19 cellular contexts compared by ENCODE assay signal in genomic region chr3:193641376-193641775, GRCh38. TPM values are rescaled to one million over a fixed set of nuclear protein-coding genes. Genes with fewer than 3 reads are reported as not detected.
A peak's percentile ranks its signal among the peaks of the same experiment; 100 is the strongest.
DNase-seq lines count a peak whose midpoint lies in the region; ATAC-seq and TF ChIP-seq lines count a peak whose summit lies in the region.
"Had no signal": no experiment of that assay in that cellular context is flagged by ENCODE, and none has a peak within 500 bp of the region (broad histone marks: within the 10 kb centered on the region; RNA-seq: fewer than 3 reads in every experiment).

No MANE protein-coding gene starts in this region.

- peaks cover 58% of the 10 kb centered on the region for H3K36me3 ChIP-seq in GM23248 (ENCODE audit: low read depth)

- H4K20me1 ChIP-seq in GM23248 (ENCODE audit: insufficient read depth), result no peaks in the 10 kb centered on the region
- H4K20me1 ChIP-seq: BLaER1 had no signal

- H3K79me2 ChIP-seq in GM23248 (ENCODE audit: insufficient read depth), result no peaks in the 10 kb centered on the region

- WGBS in GM23248 (ENCODE audit: low coverage in 1 of 2, low lambda C conversion rate in 2 of 2, missing lambda C conversion rate in 2 of 2), 2 experiments, result 22 to 27% methylated on average over 4 of the region's 4 CpGs

- H3K9ac ChIP-seq in GM23248, result peak overlapping the region; percentile 31; the same call in 1 of the 2 replicates
- H3K9ac ChIP-seq: BLaER1 had no signal

- in situ Hi-C loops in GM23248 (cut with MboI), result no loop called here

- no peaks in the 10 kb centered on the region for H3K27me3 ChIP-seq in GM23248 (replicated peaks; ENCODE audit: insufficient read depth)
- H3K27me3 ChIP-seq: BLaER1 had no signal

- TF ChIP-seq CTCF in AG10803 (conservative IDR thresholded peaks at IDR 0.05; ENCODE audit: low read length) (no peak), fibroblast of the aortic adventitia (IDR thresholded peaks at IDR 0.05; ENCODE audit: insufficient read depth, low read length) (no peak)

- DNase-seq in AG10803 (ENCODE audit: low read depth), result peak; percentile 79
- peak; percentile 49 for DNase-seq in GM23248
- DNase-seq in fibroblast of the aortic adventitia (ENCODE audit: low read depth), result peak; percentile 2
- no peak for DNase-seq in GF-D8 (lab: John Stamatoyannopoulos, UW)
- no peak for DNase-seq in activated CD4-positive, alpha-beta T cell treated with anti-CD3 and anti-CD28 coated beads for 48 hours
- DNase-seq in NCI-H1105 (lab: John Stamatoyannopoulos, UW), result no peak
- DNase-seq: CD4-positive, alpha-beta memory T cell; DMS153; DMS79; GOT3; H7; HFFc6; Karpas-422; KBM-7 had no signal

- peaks cover 14% of the 10 kb centered on the region for H3F3A ChIP-seq in GM23248 (ENCODE audit: insufficient read depth)

- H3K4me3 ChIP-seq in AG10803 (ENCODE audit: low read length) (no peak overlapping the region), GM23248 (no peak overlapping the region), fibroblast of the aortic adventitia (ENCODE audit: low read depth, low read length) (no peak overlapping the region)
- H3K4me3 ChIP-seq: A549, BLaER1 had no signal

- H3K4me1 ChIP-seq in GM23248 (ENCODE audit: insufficient read depth), result peaks cover 18% of the 10 kb centered on the region
- H3K4me1 ChIP-seq: A549, BLaER1 had no signal

- H3K27ac ChIP-seq in GM23248, result peak overlapping the region; percentile 60
- H3K27ac ChIP-seq: A549, BLaER1 had no signal

- no peak overlapping the region for H2AFZ ChIP-seq in GM23248

- ATAC-seq in HG02610 (IDR thresholded peaks at IDR 0.05; ENCODE audit: unreplicated experiment), result no peak
- ATAC-seq: A549, HCT116, HepG2 had no signal

- H3K4me2 ChIP-seq in GM23248 (ENCODE audit: unreplicated experiment), result peak overlapping the region; percentile 11
- H3K4me2 ChIP-seq: A549, BLaER1 had no signal

- no peaks in the 10 kb centered on the region for H3K9me2 ChIP-seq in GM23248 (ENCODE audit: insufficient read depth)

- H3K9me3 ChIP-seq in GM23248 (ENCODE audit: low read depth), result no peaks in the 10 kb centered on the region
- H3K9me3 ChIP-seq: A549, BLaER1 had no signal

RNA-seq across cellular contexts. Expression of gene OPA1, which starts 48.4 kb away (rescaled TPM):
- total RNA-seq in GM23248 (2014; rRNA removed; shearing (Covaris generic)), result 42.2 and 51.5 TPM in 2 replicates
- 29.0 and 31.7 TPM in 2 replicates for polyA plus RNA-seq in GM23248 (2016; fragmentation: Nextera tagmentation; extraction: Ambion mirVana)
- total RNA-seq in fibroblast of the aortic adventitia (ENCODE audit: low replicate concordance), result 53.0 and 292 TPM in 2 replicates

Comparison
In these comparisons a context has a peak if more than half of its experiments do, and no peak if none do; other contexts are left out.
1. DNase-seq: peak in AG10803 (single experiment), GM23248 (single experiment) and fibroblast of the aortic adventitia (single experiment); none in GF-D8 (single experiment), activated CD4-positive, alpha-beta T cell treated with anti-CD3 and anti-CD28 coated beads for 48 hours (single experiment) and NCI-H1105 (single experiment).